37 cellular contexts compared by ENCODE assay signal in genomic region chr2:181616715-181617114, GRCh38. TPM values are rescaled to one million over a fixed set of nuclear protein-coding genes. Genes with fewer than 3 reads are reported as not detected.
"Had no signal": no experiment of that assay in that cellular context is flagged by ENCODE, and none has a peak within 500 bp of the region (broad histone marks: within the 10 kb centered on the region; RNA-seq: fewer than 3 reads in every experiment).

No MANE protein-coding gene starts in this region.

- H3K9me3 Mint-ChIP-seq: activated CD4-positive, alpha-beta memory T cell treated with anti-CD3 and anti-CD28 coated beads, Interleukin-2, amount 10 ng/mL, durations not matched to agents 7 days and 5 days; activated CD4-positive, alpha-beta T cell treated with anti-CD3 and anti-CD28 coated beads, Interleukin-2, amount 10 ng/mL, durations not matched to agents 7 days and 5 days; activated naive CD4-positive, alpha-beta T cell treated with anti-CD3 and anti-CD28 coated beads, Interleukin-2, amount 10 ng/mL, durations not matched to agents 7 days and 5 days; activated naive CD4-positive, alpha-beta T cell treated with anti-CD3 and anti-CD28 coated beads, Interleukin-2, amount 50 U/mL, for 24 hours; activated naive CD8-positive, alpha-beta T cell treated with anti-CD3 and anti-CD28 coated beads, Interleukin-2, amount 10 ng/mL, durations not matched to agents 7 days and 5 days; activated naive CD8-positive, alpha-beta T cell treated with anti-CD3 and anti-CD28 coated beads, Interleukin-2, amount 50 U/mL, for 24 hours; activated T-cell treated with anti-CD3 and anti-CD28 coated beads, Interleukin-2, amount 50 U/mL, for 24 hours; activated T-helper 2 cell treated with anti-CD3 and anti-CD28 coated beads, Interferon-gamma antibody, Interleukin-2, Interleukin-4, amounts not matched to agents 10 μg/mL and 5 μg/mL and 100 μg/mL, durations not matched to agents 14 hours and 24 hours and 36 hours; T-helper 1 cell treated with Interleukin-12 subunit alpha and Interleukin-12 subunit beta and Interleukin-4 antibody, amounts not matched to agents 30 μg/mL and 1 μg/mL, for 36 hours; T-helper 2 cell treated with Interferon-gamma antibody and Interleukin-4, amounts not matched to agents 5 μg/mL and 100 μg/mL, for 36 hours; WTC11 had no signal

- H3K4me1 Mint-ChIP-seq: activated CD4-positive, alpha-beta memory T cell treated with anti-CD3 and anti-CD28 coated beads, Interleukin-2, amount 10 ng/mL, durations not matched to agents 7 days and 5 days; activated CD4-positive, alpha-beta T cell treated with anti-CD3 and anti-CD28 coated beads for 36 hours; activated CD4-positive, alpha-beta T cell treated with anti-CD3 and anti-CD28 coated beads, Interleukin-2, amount 10 ng/mL, durations not matched to agents 7 days and 5 days; activated CD8-positive, alpha-beta memory T cell treated with anti-CD3 and anti-CD28 coated beads, Interleukin-2, amount 10 ng/mL, durations not matched to agents 7 days and 5 days; activated naive CD4-positive, alpha-beta T cell treated with anti-CD3 and anti-CD28 coated beads, Interleukin-2, amount 10 ng/mL, durations not matched to agents 7 days and 5 days; activated naive CD4-positive, alpha-beta T cell treated with anti-CD3 and anti-CD28 coated beads, Interleukin-2, amount 50 U/mL, for 24 hours; activated naive CD8-positive, alpha-beta T cell treated with anti-CD3 and anti-CD28 coated beads, Interleukin-2, amount 50 U/mL, for 24 hours had no signal

- ATAC-seq: activated CD4-positive, alpha-beta T cell treated with anti-CD3 and anti-CD28 coated beads for 36 hours; activated CD4-positive, CD25-positive, alpha-beta regulatory T cell treated with anti-CD3 and anti-CD28 coated beads, Interleukin-2, amount 50 U/mL, for 24 hours; activated CD8-positive, alpha-beta memory T cell treated with anti-CD3 and anti-CD28 coated beads, Interleukin-2, amount 10 ng/mL, durations not matched to agents 7 days and 5 days; activated CD8-positive, alpha-beta T cell treated with anti-CD3 and anti-CD28 coated beads, Interleukin-2, amount 10 ng/mL, durations not matched to agents 7 days and 5 days; activated naive CD8-positive, alpha-beta T cell treated with anti-CD3 and anti-CD28 coated beads, Interleukin-2, amount 50 U/mL, for 24 hours; WTC11 had no signal

- FAIRE-seq: TTC549 had no signal

- DNase-seq: activated CD4-positive, alpha-beta memory T cell treated with anti-CD3 and anti-CD28 coated beads, Interleukin-2, amount 10 ng/mL, durations not matched to agents 7 days and 5 days; activated CD4-positive, alpha-beta T cell treated with anti-CD3 and anti-CD28 coated beads for 1 hour; activated CD4-positive, alpha-beta T cell treated with anti-CD3 and anti-CD28 coated beads for 36 hours; activated CD4-positive, alpha-beta T cell treated with anti-CD3 and anti-CD28 coated beads for 48 hours; activated CD4-positive, alpha-beta T cell treated with anti-CD3 and anti-CD28 coated beads, Interleukin-2, amount 10 ng/mL, durations not matched to agents 7 days and 5 days; activated CD4-positive, alpha-beta T cell treated with anti-CD3 and anti-CD28 coated beads, Interleukin-2, amount 50 U/mL, for 48 hours; activated CD4-positive, CD25-positive, alpha-beta regulatory T cell; activated CD8-positive, alpha-beta memory T cell treated with anti-CD3 and anti-CD28 coated beads for 24 hours; activated CD8-positive, alpha-beta memory T cell treated with anti-CD3 and anti-CD28 coated beads, Interleukin-2, amount 10 ng/mL, durations not matched to agents 7 days and 5 days; activated CD8-positive, alpha-beta memory T cell treated with anti-CD3 and anti-CD28 coated beads, Interleukin-2, amount 50 U/mL, for 48 hours; activated CD8-positive, alpha-beta T cell treated with anti-CD3 and anti-CD28 coated beads, Interleukin-2, amount 10 ng/mL, durations not matched to agents 7 days and 5 days; activated effector memory CD4-positive, alpha-beta T cell treated with Interleukin-2 at 50 U/mL for 16 hours; activated gamma-delta T cell; activated naive CD4-positive, alpha-beta T cell treated with anti-CD3 and anti-CD28 coated beads, Interleukin-2, amount 10 ng/mL, durations not matched to agents 7 days and 5 days; activated naive CD4-positive, alpha-beta T cell treated with Interleukin-2 at 50 U/mL for 16 hours; activated naive CD8-positive, alpha-beta T cell treated with anti-CD3 and anti-CD28 coated beads, Interleukin-2, amount 10 ng/mL, durations not matched to agents 7 days and 5 days; activated naive CD8-positive, alpha-beta T cell treated with anti-CD3 and anti-CD28 coated beads, Interleukin-2, amount 50 U/mL, for 24 hours; activated T-cell treated with anti-CD3 and anti-CD28 coated beads, Interleukin-2, amount 50 U/mL, for 24 hours; activated T-cell treated with anti-CD3 and anti-CD28 coated beads, Interleukin-2, amount 50 U/mL, for 48 hours; amygdala; anterior cingulate cortex; central memory CD4-positive, alpha-beta T cell; T-helper 1 cell; T-helper 2 cell; T-helper 9 cell had no signal

- H3K4me3 ChIP-seq: ascending aorta, breast epithelium had no signal

- H3K4me1 ChIP-seq: ascending aorta, breast epithelium had no signal

- H3K27ac Mint-ChIP-seq: activated CD4-positive, alpha-beta memory T cell treated with anti-CD3 and anti-CD28 coated beads, Interleukin-2, amount 10 ng/mL, durations not matched to agents 7 days and 5 days; activated CD4-positive, alpha-beta T cell treated with anti-CD3 and anti-CD28 coated beads for 36 hours; activated CD4-positive, alpha-beta T cell treated with anti-CD3 and anti-CD28 coated beads, Interleukin-2, amount 10 ng/mL, durations not matched to agents 7 days and 5 days; activated CD8-positive, alpha-beta memory T cell treated with anti-CD3 and anti-CD28 coated beads, Interleukin-2, amount 10 ng/mL, durations not matched to agents 7 days and 5 days; activated CD8-positive, alpha-beta T cell treated with anti-CD3 and anti-CD28 coated beads, Interleukin-2, amount 10 ng/mL, durations not matched to agents 7 days and 5 days; activated naive CD4-positive, alpha-beta T cell treated with anti-CD3 and anti-CD28 coated beads, Interleukin-2, amount 10 ng/mL, durations not matched to agents 7 days and 5 days; activated naive CD4-positive, alpha-beta T cell treated with anti-CD3 and anti-CD28 coated beads, Interleukin-2, amount 50 U/mL, for 24 hours; activated naive CD8-positive, alpha-beta T cell; activated naive CD8-positive, alpha-beta T cell treated with anti-CD3 and anti-CD28 coated beads, Interleukin-2, amount 10 ng/mL, durations not matched to agents 7 days and 5 days; activated naive CD8-positive, alpha-beta T cell treated with anti-CD3 and anti-CD28 coated beads, Interleukin-2, amount 50 U/mL, for 24 hours; activated T-cell treated with anti-CD3 and anti-CD28 coated beads, Interleukin-2, amount 50 U/mL, for 24 hours; activated T-helper 2 cell treated with anti-CD3 and anti-CD28 coated beads, Interferon-gamma antibody, Interleukin-2, Interleukin-4, amounts not matched to agents 10 μg/mL and 5 μg/mL and 100 μg/mL, durations not matched to agents 14 hours and 24 hours and 36 hours; brain; T-helper 1 cell treated with Interleukin-12 subunit alpha and Interleukin-12 subunit beta and Interleukin-4 antibody, amounts not matched to agents 30 μg/mL and 1 μg/mL, for 36 hours; T-helper 2 cell treated with Interferon-gamma antibody and Interleukin-4, amounts not matched to agents 5 μg/mL and 100 μg/mL, for 36 hours; WTC11 had no signal

- H3K36me3 Mint-ChIP-seq: activated CD8-positive, alpha-beta memory T cell treated with anti-CD3 and anti-CD28 coated beads, Interleukin-2, amount 10 ng/mL, durations not matched to agents 7 days and 5 days; activated naive CD4-positive, alpha-beta T cell treated with anti-CD3 and anti-CD28 coated beads, Interleukin-2, amount 10 ng/mL, durations not matched to agents 7 days and 5 days; activated naive CD4-positive, alpha-beta T cell treated with anti-CD3 and anti-CD28 coated beads, Interleukin-2, amount 50 U/mL, for 24 hours; activated naive CD8-positive, alpha-beta T cell treated with anti-CD3 and anti-CD28 coated beads, Interleukin-2, amount 10 ng/mL, durations not matched to agents 7 days and 5 days; brain; WTC11 had no signal

- H3K9me3 ChIP-seq: ascending aorta, breast epithelium had no signal

- H3K4me3 Mint-ChIP-seq: activated CD4-positive, alpha-beta memory T cell treated with anti-CD3 and anti-CD28 coated beads, Interleukin-2, amount 10 ng/mL, durations not matched to agents 7 days and 5 days; activated CD4-positive, alpha-beta T cell treated with anti-CD3 and anti-CD28 coated beads for 36 hours; activated CD4-positive, alpha-beta T cell treated with anti-CD3 and anti-CD28 coated beads, Interleukin-2, amount 10 ng/mL, durations not matched to agents 7 days and 5 days; activated CD8-positive, alpha-beta memory T cell treated with anti-CD3 and anti-CD28 coated beads, Interleukin-2, amount 10 ng/mL, durations not matched to agents 7 days and 5 days; activated CD8-positive, alpha-beta T cell treated with anti-CD3 and anti-CD28 coated beads, Interleukin-2, amount 10 ng/mL, durations not matched to agents 7 days and 5 days; activated naive CD4-positive, alpha-beta T cell treated with anti-CD3 and anti-CD28 coated beads, Interleukin-2, amount 10 ng/mL, durations not matched to agents 7 days and 5 days; activated naive CD4-positive, alpha-beta T cell treated with anti-CD3 and anti-CD28 coated beads, Interleukin-2, amount 50 U/mL, for 24 hours; activated naive CD8-positive, alpha-beta T cell; activated naive CD8-positive, alpha-beta T cell treated with anti-CD3 and anti-CD28 coated beads, Interleukin-2, amount 10 ng/mL, durations not matched to agents 7 days and 5 days; activated naive CD8-positive, alpha-beta T cell treated with anti-CD3 and anti-CD28 coated beads, Interleukin-2, amount 50 U/mL, for 24 hours; activated T-cell treated with anti-CD3 and anti-CD28 coated beads, Interleukin-2, amount 50 U/mL, for 24 hours; brain; T-helper 1 cell treated with Interleukin-12 subunit alpha and Interleukin-12 subunit beta and Interleukin-4 antibody, amounts not matched to agents 30 μg/mL and 1 μg/mL, for 36 hours; T-helper 2 cell treated with Interferon-gamma antibody and Interleukin-4, amounts not matched to agents 5 μg/mL and 100 μg/mL, for 36 hours; WTC11 had no signal

- H3K27ac ChIP-seq: ascending aorta, breast epithelium, VCaP had no signal

- H3K36me3 ChIP-seq: ascending aorta, breast epithelium had no signal

- H3K27me3 ChIP-seq: ascending aorta, breast epithelium had no signal

- H3K27me3 Mint-ChIP-seq: activated CD4-positive, alpha-beta T cell treated with anti-CD3 and anti-CD28 coated beads for 36 hours; activated naive CD4-positive, alpha-beta T cell treated with anti-CD3 and anti-CD28 coated beads, Interleukin-2, amount 50 U/mL, for 24 hours; activated naive CD8-positive, alpha-beta T cell; activated naive CD8-positive, alpha-beta T cell treated with anti-CD3 and anti-CD28 coated beads, Interleukin-2, amount 50 U/mL, for 24 hours; activated T-cell treated with anti-CD3 and anti-CD28 coated beads, Interleukin-2, amount 50 U/mL, for 24 hours; brain had no signal

RNA-seq across cellular contexts. Expression of gene CERKL, which starts 40.2 kb away (rescaled TPM):
- total RNA-seq: activated CD4-positive, alpha-beta T cell treated with anti-CD3 and anti-CD28 coated beads, Interleukin-2, amount 10 ng/mL, durations not matched to agents 7 days and 5 days; activated CD8-positive, alpha-beta memory T cell treated with anti-CD3 and anti-CD28 coated beads, Interleukin-2, amount 10 ng/mL, durations not matched to agents 7 days and 5 days; activated CD8-positive, alpha-beta T cell treated with anti-CD3 and anti-CD28 coated beads, Interleukin-2, amount 10 ng/mL, durations not matched to agents 7 days and 5 days; activated naive CD8-positive, alpha-beta T cell treated with anti-CD3 and anti-CD28 coated beads, Interleukin-2, amount 10 ng/mL, durations not matched to agents 7 days and 5 days; activated T-helper 2 cell treated with anti-CD3 and anti-CD28 coated beads, Interferon-gamma antibody, Interleukin-2, Interleukin-4, amounts not matched to agents 10 μg/mL and 5 μg/mL and 100 μg/mL, durations not matched to agents 14 hours and 24 hours and 36 hours; ascending aorta had no signal
